12 cellular contexts compared by ENCODE assay signal in genomic region chr15:89329329-89330084, GRCh38. TPM values are rescaled to one million over a fixed set of nuclear protein-coding genes. Genes with fewer than 3 reads are reported as not detected.
A peak's percentile ranks its signal among the peaks of the same experiment; 100 is the strongest.
DNase-seq lines count a peak whose midpoint lies in the region; ATAC-seq lines count a peak whose summit lies in the region.
"Had no signal": no experiment of that assay in that cellular context is flagged by ENCODE, and none has a peak within 500 bp of the region (broad histone marks: within the 10 kb centered on the region; RNA-seq: fewer than 3 reads in every experiment).

No MANE protein-coding gene starts in this region.

- no peaks in the 10 kb centered on the region for H3K27me3 Mint-ChIP-seq in activated CD8-positive, alpha-beta T cell treated with anti-CD3 and anti-CD28 coated beads, Interleukin-2, amount 10 ng/mL, durations not matched to agents 7 days and 5 days (ENCODE audit: low read depth)

- POLR2A ChIA-PET in activated CD8-positive, alpha-beta T cell treated with anti-CD3 and anti-CD28 coated beads, Interleukin-2, amount 10 ng/mL, durations not matched to agents 7 days and 5 days (lab: Charles Lee), result interaction anchor here (1.1 to 1.9 kb wide), 3 partner anchors 11 to 122 kb away, joined by 3 to 13 read pairs (median 8); partner anchors contain the start of gene FANCI

- ATAC-seq in activated CD8-positive, alpha-beta T cell treated with anti-CD3 and anti-CD28 coated beads, Interleukin-2, amount 10 ng/mL, durations not matched to agents 7 days and 5 days, result peak; percentile 50
- no peak for ATAC-seq in GM19452 (IDR thresholded peaks at IDR 0.05; ENCODE audit: unreplicated experiment)
- no peak for ATAC-seq in HG02981 (IDR thresholded peaks at IDR 0.05; ENCODE audit: unreplicated experiment)
- no peak for ATAC-seq in GM18868 (IDR thresholded peaks at IDR 0.05; ENCODE audit: unreplicated experiment)

- 34% methylated on average over 8 of the region's 8 CpGs for WGBS in thymus

- H3K36me3 Mint-ChIP-seq in activated CD8-positive, alpha-beta T cell treated with anti-CD3 and anti-CD28 coated beads, Interleukin-2, amount 10 ng/mL, durations not matched to agents 7 days and 5 days (ENCODE audit: low read depth), result peaks cover 79% of the 10 kb centered on the region

- H3K27ac Mint-ChIP-seq in activated CD8-positive, alpha-beta T cell treated with anti-CD3 and anti-CD28 coated beads, Interleukin-2, amount 10 ng/mL, durations not matched to agents 7 days and 5 days, result peak overlapping the region; percentile 86

- peaks cover 38% of the 10 kb centered on the region for H3K4me1 ChIP-seq in thymus (ENCODE audit: control insufficient read depth, insufficient read depth, low read length)

- DNase-seq in activated naive CD4-positive, alpha-beta T cell treated with Interleukin-2 at 50 U/mL for 16 hours, result peak; percentile 20
- DNase-seq in activated naive CD4-positive, alpha-beta T cell (lab: John Stamatoyannopoulos, UW), result no peak
- peak; percentile 73 for DNase-seq in activated CD8-positive, alpha-beta T cell treated with anti-CD3 and anti-CD28 coated beads, Interleukin-2, amount 10 ng/mL, durations not matched to agents 7 days and 5 days
- DNase-seq in myocyte (ENCODE audit: low read depth), result peak; percentile 49
- DNase-seq: H9, NCI-H1092, NCI-H2227 treated with DMSO at 0.1 percent for 48 hours had no signal

- H3K9me3 ChIP-seq in thymus (ENCODE audit: control insufficient read depth), result no peaks in the 10 kb centered on the region

- peak overlapping the region; percentile 75 for H3K4me3 Mint-ChIP-seq in activated CD8-positive, alpha-beta T cell treated with anti-CD3 and anti-CD28 coated beads, Interleukin-2, amount 10 ng/mL, durations not matched to agents 7 days and 5 days
- H3K4me3 Mint-ChIP-seq: H9 had no signal

- H3K4me1 Mint-ChIP-seq in activated CD8-positive, alpha-beta T cell treated with anti-CD3 and anti-CD28 coated beads, Interleukin-2, amount 10 ng/mL, durations not matched to agents 7 days and 5 days (ENCODE audit: low read depth), result peaks cover 51% of the 10 kb centered on the region

- no peak overlapping the region for H3K4me3 ChIP-seq in thymus (ENCODE audit: low read length)
- H3K4me3 ChIP-seq: cardiac muscle cell had no signal

- no peaks in the 10 kb centered on the region for H3K9me3 Mint-ChIP-seq in activated CD8-positive, alpha-beta T cell treated with anti-CD3 and anti-CD28 coated beads, Interleukin-2, amount 10 ng/mL, durations not matched to agents 7 days and 5 days (ENCODE audit: insufficient read depth)
- H3K9me3 Mint-ChIP-seq: H9 had no signal

- CTCF ChIA-PET in activated CD8-positive, alpha-beta T cell treated with anti-CD3 and anti-CD28 coated beads, Interleukin-2, amount 10 ng/mL, durations not matched to agents 7 days and 5 days (lab: Charles Lee), result interaction anchor here (0.6 to 5.7 kb wide), 11 partner anchors 10 to 272 kb away, joined by 3 to 38 read pairs (median 3); partner anchors contain the start of gene FANCI

- H3K36me3 ChIP-seq in thymus (ENCODE audit: control insufficient read depth, insufficient read depth), result peaks cover 84% of the 10 kb centered on the region

- H3K27ac ChIP-seq in thymus (ENCODE audit: low read depth), result peak overlapping the region; percentile 15
- H3K27ac ChIP-seq: cardiac muscle cell had no signal

- H3K27me3 ChIP-seq in thymus (ENCODE audit: control insufficient read depth, insufficient read depth), result no peaks in the 10 kb centered on the region
- H3K27me3 ChIP-seq: cardiac muscle cell had no signal

RNA-seq across cellular contexts. Expression of gene POLG, which starts 5.1 kb away (rescaled TPM):
- total RNA-seq in activated CD8-positive, alpha-beta T cell treated with anti-CD3 and anti-CD28 coated beads, Interleukin-2, amount 10 ng/mL, durations not matched to agents 7 days and 5 days, result 100 to 1,000 TPM; 121 to 128 TPM
- total RNA-seq in myocyte, result 108 and 113 TPM in 2 replicates
- 44.3 TPM for polyA plus RNA-seq in myocyte (2012)
- 80.5 TPM for polyA plus RNA-seq in thymus

Comparison
In these comparisons a context has a peak if more than half of its experiments do, and no peak if none do; other contexts are left out.
1. DNase-seq: peak in activated naive CD4-positive, alpha-beta T cell treated with Interleukin-2 at 50 U/mL for 16 hours (single experiment), activated CD8-positive, alpha-beta T cell treated with anti-CD3 and anti-CD28 coated beads, Interleukin-2, amount 10 ng/mL, durations not matched to agents 7 days and 5 days (single experiment) and myocyte (single experiment); none in activated naive CD4-positive, alpha-beta T cell (0 of 4).